8 cellular contexts compared by ENCODE assay signal in genomic region chr15:65286704-65287514, GRCh38. TPM values are rescaled to one million over a fixed set of nuclear protein-coding genes. Genes with fewer than 3 reads are reported as not detected.
A peak's percentile ranks its signal among the peaks of the same experiment; 100 is the strongest.
DNase-seq lines count a peak whose midpoint lies in the region; ATAC-seq and TF ChIP-seq lines count a peak whose summit lies in the region.

A gene with protein sequence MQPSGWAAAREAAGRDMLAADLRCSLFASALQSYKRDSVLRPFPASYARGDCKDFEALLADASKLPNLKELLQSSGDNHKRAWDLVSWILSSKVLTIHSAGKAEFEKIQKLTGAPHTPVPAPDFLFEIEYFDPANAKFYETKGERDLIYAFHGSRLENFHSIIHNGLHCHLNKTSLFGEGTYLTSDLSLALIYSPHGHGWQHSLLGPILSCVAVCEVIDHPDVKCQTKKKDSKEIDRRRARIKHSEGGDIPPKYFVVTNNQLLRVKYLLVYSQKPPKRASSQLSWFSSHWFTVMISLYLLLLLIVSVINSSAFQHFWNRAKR (minus strand): TSS chr15:65286883. CDS start chr15:65286426, 457 bp downstream.

- H3K4me3 ChIP-seq in right atrium auricular region: peak within 1 kb of the TSS; percentile 55 to 72
- H3K4me3 ChIP-seq in rectal smooth muscle tissue (ENCODE audit: low read length): peak within 1 kb of the TSS; percentile 87
- H3K4me3 ChIP-seq in vagina: peak within 1 kb of the TSS; percentile 71 to 78

- ATAC-seq in GM18502 (IDR thresholded peaks at IDR 0.05; ENCODE audit: poor library complexity, unreplicated experiment): peak; percentile 95
- ATAC-seq in HG02885 (IDR thresholded peaks at IDR 0.05; ENCODE audit: poor library complexity, unreplicated experiment): peak; percentile 93

- peak within 1 kb of the TSS; percentile 83 for H3K4me3 Mint-ChIP-seq in T-helper 1 cell treated with Interleukin-12 subunit alpha and Interleukin-12 subunit beta and Interleukin-4 antibody, amounts not matched to agents 30 μg/mL and 1 μg/mL, for 36 hours

- no peaks in the 10 kb centered on the region for H3K9me3 ChIP-seq in right atrium auricular region
- no peaks in the 10 kb centered on the region for H3K9me3 ChIP-seq in vagina

- H3K27me3 ChIP-seq in right atrium auricular region (no peaks in the 10 kb centered on the region), rectal smooth muscle tissue (ENCODE audit: control insufficient read depth, insufficient read depth, low read length) (no peaks in the 10 kb centered on the region), vagina (no peaks in the 10 kb centered on the region)

- H3K4me1 ChIP-seq in right atrium auricular region: peaks cover 0 to 22% of the 10 kb centered on the region in 2 donors
- H3K4me1 ChIP-seq in rectal smooth muscle tissue (ENCODE audit: control insufficient read depth, insufficient read depth, low read length): peaks cover 8% of the 10 kb centered on the region
- peaks cover 27% of the 10 kb centered on the region for H3K4me1 ChIP-seq in vagina

- peak within 1 kb of the TSS; percentile 75 for H3K27ac Mint-ChIP-seq in T-helper 1 cell treated with Interleukin-12 subunit alpha and Interleukin-12 subunit beta and Interleukin-4 antibody, amounts not matched to agents 30 μg/mL and 1 μg/mL, for 36 hours

- intact Hi-C loops in vagina (cut with DNase I): no loop called here

- H3K36me3 Mint-ChIP-seq in T-helper 1 cell treated with Interleukin-12 subunit alpha and Interleukin-12 subunit beta and Interleukin-4 antibody, amounts not matched to agents 30 μg/mL and 1 μg/mL, for 36 hours (ENCODE audit: low read depth): peaks cover 9% of the 10 kb centered on the region

- DNase-seq in NCI-H146 treated with DMSO at 0.1 percent for 48 hours (lab: John Stamatoyannopoulos, UW; ENCODE audit: unreplicated experiment): peak; percentile 71
- DNase-seq in amniotic stem cell (lab: John Stamatoyannopoulos, UW): peak; percentile 68
- peak; percentile 85 for DNase-seq in right atrium auricular region (ENCODE audit: low spot score)
- DNase-seq in vagina (ENCODE audit: extremely low spot score in 2 of 2): peak in 1 of 2 donors; percentile 91

- TF ChIP-seq CTCF in right atrium auricular region (IDR thresholded peaks at IDR 0.05) (peak in 1 of 2 donors; percentile 80), vagina (IDR thresholded peaks at IDR 0.05) (peak in 2 of 3 experiments; percentile 28 to 63)

- H3K4me1 Mint-ChIP-seq in T-helper 1 cell treated with Interleukin-12 subunit alpha and Interleukin-12 subunit beta and Interleukin-4 antibody, amounts not matched to agents 30 μg/mL and 1 μg/mL, for 36 hours (ENCODE audit: low read depth): peaks cover 23% of the 10 kb centered on the region

- H3K9me3 Mint-ChIP-seq in T-helper 1 cell treated with Interleukin-12 subunit alpha and Interleukin-12 subunit beta and Interleukin-4 antibody, amounts not matched to agents 30 μg/mL and 1 μg/mL, for 36 hours: no peaks in the 10 kb centered on the region

- H3K9ac ChIP-seq in rectal smooth muscle tissue (ENCODE audit: low read length): peak within 1 kb of the TSS; percentile 66

- H3K27me3 Mint-ChIP-seq in T-helper 1 cell treated with Interleukin-12 subunit alpha and Interleukin-12 subunit beta and Interleukin-4 antibody, amounts not matched to agents 30 μg/mL and 1 μg/mL, for 36 hours (ENCODE audit: low read depth): no peaks in the 10 kb centered on the region

- TF ChIP-seq POLR2A in vagina (IDR thresholded peaks at IDR 0.05): peak in 1 of 2 donors; percentile 87

- no peaks in the 10 kb centered on the region for H3K36me3 ChIP-seq in right atrium auricular region
- H3K36me3 ChIP-seq in rectal smooth muscle tissue (ENCODE audit: control insufficient read depth, insufficient read depth, low read length): no peaks in the 10 kb centered on the region
- no peaks in the 10 kb centered on the region for H3K36me3 ChIP-seq in vagina

- peak within 1 kb of the TSS; percentile 88 to 90 for H3K27ac ChIP-seq in right atrium auricular region
- peak within 1 kb of the TSS; percentile 73 for H3K27ac ChIP-seq in rectal smooth muscle tissue (ENCODE audit: low read depth, low read length)
- peak within 1 kb of the TSS; percentile 88 for H3K27ac ChIP-seq in vagina

RNA-seq across cellular contexts. Expression of the gene that starts here (rescaled TPM):
- total RNA-seq in right atrium auricular region: 1 to 10 TPM; 5.2 to 5.8 TPM
- 12.8 TPM for total RNA-seq in vagina
